ENCODE assay signal across 13 cellular contexts in genomic region chr20:6381887-6382286, GRCh38.
DNase-seq lines count a peak whose midpoint lies in the region; ATAC-seq and TF ChIP-seq lines count a peak whose summit lies in the region.
"Had no signal": no experiment of that assay in that cellular context is flagged by ENCODE, and none has a peak within 500 bp of the region (broad histone marks: within the 10 kb centered on the region; RNA-seq: fewer than 3 reads in every experiment).

No MANE protein-coding gene starts in this region.

- H3K36me3 ChIP-seq in mesenchymal stem cell (ENCODE audit: control insufficient read depth in 1 of 2, insufficient read depth in 2 of 2, low read depth in 1 of 2, low read length in 2 of 2): no peaks in the 10 kb centered on the region
- H3K36me3 ChIP-seq: heart left ventricle had no signal

- H3K23ac ChIP-seq in mesenchymal stem cell (ENCODE audit: low read length in 2 of 2): no peak overlapping the region

- intact Hi-C loops in activated T-helper 2 cell treated with anti-CD3 and anti-CD28 coated beads, Interferon-gamma antibody, Interleukin-2, Interleukin-4, amounts not matched to agents 10 μg/mL and 5 μg/mL and 100 μg/mL, durations not matched to agents 14 hours and 24 hours and 36 hours (cut with micrococcal nuclease): no loop called here

- no peak overlapping the region for H3K14ac ChIP-seq in mesenchymal stem cell (ENCODE audit: low read length in 2 of 2)

- DNase-seq in coronary artery (ENCODE audit: low spot score) (no peak), mesenchymal stem cell (peak; percentile 62), medulla oblongata (ENCODE audit: extremely low spot score) (no peak)
- no peak for DNase-seq in activated CD4-positive, alpha-beta T cell treated with anti-CD3 and anti-CD28 coated beads, Interleukin-2, amount 50 U/mL, for 48 hours
- no peak for DNase-seq in activated T-helper 2 cell treated with anti-CD3 and anti-CD28 coated beads, Interferon-gamma antibody, Interleukin-2, Interleukin-4, amounts not matched to agents 10 μg/mL and 5 μg/mL and 100 μg/mL, durations not matched to agents 14 hours and 24 hours and 36 hours (ENCODE audit: low spot score)
- DNase-seq: activated CD4-positive, alpha-beta T cell treated with anti-CD3 and anti-CD28 coated beads, Interleukin-2, amount 10 ng/mL, durations not matched to agents 7 days and 5 days; anterior cingulate cortex; DMS153; heart left ventricle; SHP77 had no signal

- H3K4me3 ChIP-seq in coronary artery (no peak overlapping the region), mesenchymal stem cell (ENCODE audit: insufficient read depth in 1 of 2, low read depth in 1 of 2, low read length in 2 of 2) (no peak overlapping the region)
- H3K4me3 ChIP-seq: heart left ventricle had no signal

- H2BK120ac ChIP-seq in mesenchymal stem cell (ENCODE audit: low read depth, low read length): no peak overlapping the region

- H2AK5ac ChIP-seq in mesenchymal stem cell (ENCODE audit: low read length, severe bottlenecking): no peak overlapping the region

- 39% methylated on average over 3 of the region's 4 CpGs for WGBS in mesenchymal stem cell

- H3K27me3 Mint-ChIP-seq in activated T-helper 2 cell treated with anti-CD3 and anti-CD28 coated beads, Interferon-gamma antibody, Interleukin-2, Interleukin-4, amounts not matched to agents 10 μg/mL and 5 μg/mL and 100 μg/mL, durations not matched to agents 14 hours and 24 hours and 36 hours (ENCODE audit: low read depth): no peaks in the 10 kb centered on the region
- H3K27me3 Mint-ChIP-seq: activated CD4-positive, alpha-beta T cell treated with anti-CD3 and anti-CD28 coated beads, Interleukin-2, amount 10 ng/mL, durations not matched to agents 7 days and 5 days had no signal

- H2BK15ac ChIP-seq in mesenchymal stem cell (ENCODE audit: low read depth, poor library complexity, severe bottlenecking): no peak overlapping the region

- peaks cover 3% of the 10 kb centered on the region for H3K9me3 ChIP-seq in mesenchymal stem cell (ENCODE audit: control insufficient read depth, low read length)

- no peak overlapping the region for H3K4me3 Mint-ChIP-seq in activated T-helper 2 cell treated with anti-CD3 and anti-CD28 coated beads, Interferon-gamma antibody, Interleukin-2, Interleukin-4, amounts not matched to agents 10 μg/mL and 5 μg/mL and 100 μg/mL, durations not matched to agents 14 hours and 24 hours and 36 hours (ENCODE audit: low read depth)
- H3K4me3 Mint-ChIP-seq: activated CD4-positive, alpha-beta T cell treated with anti-CD3 and anti-CD28 coated beads, Interleukin-2, amount 10 ng/mL, durations not matched to agents 7 days and 5 days had no signal

- ATAC-seq in GM21423 (IDR thresholded peaks at IDR 0.05; ENCODE audit: unreplicated experiment): no peak
- ATAC-seq: heart left ventricle had no signal

- H3K79me1 ChIP-seq in mesenchymal stem cell (replicated peaks; ENCODE audit: low read length, poor library complexity, severe bottlenecking): no peaks in the 10 kb centered on the region

- TF ChIP-seq CTCF in C4-2B (conservative IDR thresholded peaks at IDR 0.05) (peak; percentile 32), LNCAP (IDR thresholded peaks at IDR 0.05) (peak; percentile 48), coronary artery (IDR thresholded peaks at IDR 0.05) (peak; percentile 30)

- no peak overlapping the region for H2AFZ ChIP-seq in mesenchymal stem cell (ENCODE audit: low read depth, low read length)

- no peak overlapping the region for H3K18ac ChIP-seq in mesenchymal stem cell (ENCODE audit: low read depth in 1 of 2, low read length in 2 of 2)

- H3K4me1 ChIP-seq in mesenchymal stem cell (ENCODE audit: control insufficient read depth, insufficient read depth, low read depth, low read length): no peaks in the 10 kb centered on the region
- H3K4me1 ChIP-seq: heart left ventricle had no signal

- H3K27me3 ChIP-seq in mesenchymal stem cell (ENCODE audit: control insufficient read depth in 1 of 2, insufficient read depth in 1 of 2, low read length in 2 of 2): no peaks in the 10 kb centered on the region
- H3K27me3 ChIP-seq: heart left ventricle had no signal

- H3K27ac ChIP-seq in C4-2B (no peak overlapping the region), coronary artery (no peak overlapping the region), mesenchymal stem cell (ENCODE audit: low read length, poor library complexity, severe bottlenecking) (no peak overlapping the region)
- H3K27ac ChIP-seq: heart left ventricle had no signal

- H3K9ac ChIP-seq in mesenchymal stem cell (ENCODE audit: low read length): no peak overlapping the region

- H3K27ac Mint-ChIP-seq in activated T-helper 2 cell treated with anti-CD3 and anti-CD28 coated beads, Interferon-gamma antibody, Interleukin-2, Interleukin-4, amounts not matched to agents 10 μg/mL and 5 μg/mL and 100 μg/mL, durations not matched to agents 14 hours and 24 hours and 36 hours: no peak overlapping the region
- H3K27ac Mint-ChIP-seq: activated CD4-positive, alpha-beta T cell treated with anti-CD3 and anti-CD28 coated beads, Interleukin-2, amount 10 ng/mL, durations not matched to agents 7 days and 5 days had no signal

- H3K4me2 ChIP-seq in mesenchymal stem cell (ENCODE audit: low read length, poor library complexity, severe bottlenecking): no peak overlapping the region

- H4K8ac ChIP-seq in mesenchymal stem cell (ENCODE audit: low read length): no peak overlapping the region

- no peak overlapping the region for H2BK5ac ChIP-seq in mesenchymal stem cell (ENCODE audit: low read depth, low read length, poor library complexity, severe bottlenecking)

- peaks cover 8% of the 10 kb centered on the region for H3K9me3 Mint-ChIP-seq in activated T-helper 2 cell treated with anti-CD3 and anti-CD28 coated beads, Interferon-gamma antibody, Interleukin-2, Interleukin-4, amounts not matched to agents 10 μg/mL and 5 μg/mL and 100 μg/mL, durations not matched to agents 14 hours and 24 hours and 36 hours

- no peak overlapping the region for H3K4ac ChIP-seq in mesenchymal stem cell (ENCODE audit: low read depth in 1 of 2, low read length in 2 of 2)

- no peaks in the 10 kb centered on the region for H3K36me3 Mint-ChIP-seq in activated T-helper 2 cell treated with anti-CD3 and anti-CD28 coated beads, Interferon-gamma antibody, Interleukin-2, Interleukin-4, amounts not matched to agents 10 μg/mL and 5 μg/mL and 100 μg/mL, durations not matched to agents 14 hours and 24 hours and 36 hours (ENCODE audit: low read depth)

- no peak overlapping the region for H2BK12ac ChIP-seq in mesenchymal stem cell (ENCODE audit: low read length in 2 of 2)

- no peak overlapping the region for H4K91ac ChIP-seq in mesenchymal stem cell (ENCODE audit: low read length)

- H3K4me1 Mint-ChIP-seq in activated T-helper 2 cell treated with anti-CD3 and anti-CD28 coated beads, Interferon-gamma antibody, Interleukin-2, Interleukin-4, amounts not matched to agents 10 μg/mL and 5 μg/mL and 100 μg/mL, durations not matched to agents 14 hours and 24 hours and 36 hours (ENCODE audit: low read depth): no peaks in the 10 kb centered on the region
- H3K4me1 Mint-ChIP-seq: activated CD4-positive, alpha-beta T cell treated with anti-CD3 and anti-CD28 coated beads, Interleukin-2, amount 10 ng/mL, durations not matched to agents 7 days and 5 days had no signal
